Comparison of ENCODE assay signal across 8 cellular contexts in the genomic region with DNA sequence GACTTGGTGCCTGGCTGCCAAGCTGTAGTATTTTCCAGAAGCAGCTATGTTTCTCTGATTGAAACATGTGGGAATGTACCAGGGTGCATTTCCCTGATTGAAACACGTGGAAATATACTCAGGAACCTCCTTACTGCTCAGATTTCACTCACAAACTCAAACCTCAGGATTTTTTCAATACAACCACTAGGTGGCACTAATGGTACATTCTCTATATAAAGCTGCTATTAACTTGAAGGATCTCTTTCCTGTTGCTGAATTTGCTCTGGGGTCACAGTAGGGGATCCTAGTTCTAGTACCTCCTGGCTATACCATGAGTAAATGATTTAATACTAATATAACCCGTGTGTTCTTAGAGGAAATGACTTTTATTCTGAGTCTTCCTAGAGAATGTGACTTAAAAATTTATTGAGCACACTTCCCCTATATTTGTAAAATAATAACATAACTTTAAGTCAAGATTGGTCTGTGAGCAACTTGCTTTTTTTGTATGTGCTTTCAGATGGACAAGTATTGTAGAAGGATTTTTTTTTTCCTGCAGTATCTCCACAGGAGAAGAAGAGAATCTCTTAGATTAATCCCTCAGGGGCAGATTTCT.
A peak's percentile ranks its signal among the peaks of the same experiment; 100 is the strongest.
DNase-seq lines count a peak whose midpoint lies in the region; ATAC-seq and TF ChIP-seq lines count a peak whose summit lies in the region.

No MANE protein-coding gene starts in this region.

- H3K9me2 ChIP-seq in GM23248 (ENCODE audit: insufficient read depth): no peaks in the 10 kb centered on the region

- H3K36me3 Mint-ChIP-seq in activated naive CD4-positive, alpha-beta T cell treated with anti-CD3 and anti-CD28 coated beads, Interleukin-2, amount 50 U/mL, for 72 hours: no peaks in the 10 kb centered on the region

- H4K20me1 ChIP-seq in GM23248 (ENCODE audit: insufficient read depth): no peaks in the 10 kb centered on the region

- no peaks in the 10 kb centered on the region for H3K36me3 ChIP-seq in GM23248 (ENCODE audit: low read depth)

- DNase-seq in DMS153 (lab: John Stamatoyannopoulos, UW) (peak; percentile 30), GM23248 (peak; percentile 49), NAMALWA (ENCODE audit: low spot score) (peak; percentile 51), SHP77 treated with DMSO at 0.1 percent for 48 hours (lab: John Stamatoyannopoulos, UW) (peak; percentile 56), fibroblast of villous mesenchyme (ENCODE audit: low read depth) (peak; percentile 33), retina (peak; percentile 49)
- DNase-seq in activated naive CD4-positive, alpha-beta T cell treated with anti-CD3 and anti-CD28 coated beads, Interleukin-2, amount 50 U/mL, for 72 hours (ENCODE audit: low spot score in 2 of 2): no peak

- no peaks in the 10 kb centered on the region for H3K27me3 ChIP-seq in GM23248 (replicated peaks; ENCODE audit: insufficient read depth)

- peak; percentile 65 for TF ChIP-seq CTCF in fibroblast of villous mesenchyme (IDR thresholded peaks at IDR 0.05; ENCODE audit: insufficient read depth, low read depth, low read length)

- H3F3A ChIP-seq in GM23248 (ENCODE audit: insufficient read depth): no peaks in the 10 kb centered on the region

- no peaks in the 10 kb centered on the region for H3K4me1 ChIP-seq in GM23248 (ENCODE audit: insufficient read depth)

- 0 to 1% methylated on average over 2 of the region's 2 CpGs for WGBS in GM23248 (ENCODE audit: low coverage in 1 of 2, low lambda C conversion rate in 2 of 2, missing lambda C conversion rate in 2 of 2), 2 experiments

- in situ Hi-C loops in GM23248 (cut with MboI): no loop called here

- no peaks in the 10 kb centered on the region for H3K79me2 ChIP-seq in GM23248 (ENCODE audit: insufficient read depth)

- H3K9me3 Mint-ChIP-seq in activated naive CD4-positive, alpha-beta T cell treated with anti-CD3 and anti-CD28 coated beads, Interleukin-2, amount 50 U/mL, for 72 hours: no peaks in the 10 kb centered on the region

- no peak overlapping the region for H3K4me3 ChIP-seq in GM23248
- H3K4me3 ChIP-seq in fibroblast of villous mesenchyme (ENCODE audit: low read depth, low read length): no peak overlapping the region

- no peak for ATAC-seq in activated naive CD4-positive, alpha-beta T cell treated with anti-CD3 and anti-CD28 coated beads, Interleukin-2, amount 50 U/mL, for 72 hours
- no peak for ATAC-seq in HG03097 (IDR thresholded peaks at IDR 0.05; ENCODE audit: low FRiP score, unreplicated experiment)

- H3K9ac ChIP-seq in GM23248: no peak overlapping the region

- H3K4me2 ChIP-seq in GM23248 (ENCODE audit: unreplicated experiment): no peak overlapping the region

- H2AFZ ChIP-seq in GM23248: no peak overlapping the region

- no peak overlapping the region for H3K27ac Mint-ChIP-seq in activated naive CD4-positive, alpha-beta T cell treated with anti-CD3 and anti-CD28 coated beads, Interleukin-2, amount 50 U/mL, for 72 hours

- H3K27ac ChIP-seq in GM23248: no peak overlapping the region

- no peaks in the 10 kb centered on the region for H3K9me3 ChIP-seq in GM23248 (ENCODE audit: low read depth)

Comparison
In these comparisons a context has a peak if more than half of its experiments do, and no peak if none do; other contexts are left out.
1. DNase-seq: peak in DMS153 (single experiment), GM23248 (single experiment), NAMALWA (single experiment), SHP77 treated with DMSO at 0.1 percent for 48 hours (single experiment), fibroblast of villous mesenchyme (single experiment) and retina (single experiment); none in activated naive CD4-positive, alpha-beta T cell treated with anti-CD3 and anti-CD28 coated beads, Interleukin-2, amount 50 U/mL, for 72 hours (0 of 2).